ENCODE assay signal across 14 cellular contexts in genomic region chr6:73180076-73180717, GRCh38. TPM values are rescaled to one million over a fixed set of nuclear protein-coding genes. Genes with fewer than 3 reads are reported as not detected.
DNase-seq lines count a peak whose midpoint lies in the region; ATAC-seq and TF ChIP-seq lines count a peak whose summit lies in the region.
"Had no signal": no experiment of that assay in that cellular context is flagged by ENCODE, and none has a peak within 500 bp of the region (broad histone marks: within the 10 kb centered on the region; RNA-seq: fewer than 3 reads in every experiment).

No MANE protein-coding gene starts in this region.

- no peaks in the 10 kb centered on the region for H3K27me3 ChIP-seq in breast epithelium
- H3K27me3 ChIP-seq in Panc1 (ENCODE audit: control insufficient read depth, insufficient read depth, low read length): no peaks in the 10 kb centered on the region
- H3K27me3 ChIP-seq in thoracic aorta (replicated peaks; ENCODE audit: insufficient read depth): no peaks in the 10 kb centered on the region
- H3K27me3 ChIP-seq: spleen had no signal

- intact Hi-C loops in MCF 10A (cut with micrococcal nuclease) (loop anchor here (2.0 to 10.0 kb wide), 4 partner anchors 147 to 1645 kb away; no protein-coding TSS in a partner anchor), breast epithelium (cut with DNase I; ENCODE audit: low total_unique reads) (no loop called here), Panc1 (cut with micrococcal nuclease; ENCODE audit: unreplicated experiment) (loop anchor here (2.0 to 10.0 kb wide), 2 partner anchors 145 to 563 kb away; no protein-coding TSS in a partner anchor), left colon (cut with DNase I, micrococcal nuclease) (no loop called here)

- no peaks in the 10 kb centered on the region for H3K36me3 ChIP-seq in breast epithelium
- H3K36me3 ChIP-seq in Panc1 (ENCODE audit: control insufficient read depth, insufficient read depth, low read length): no peaks in the 10 kb centered on the region
- H3K36me3 ChIP-seq in thoracic aorta: no peaks in the 10 kb centered on the region
- H3K36me3 ChIP-seq: spleen had no signal

- CTCF ChIA-PET in MCF 10A (lab: Yijun Ruan, JAX) (interaction anchor here (0.7 to 4.6 kb wide), 12 partner anchors 9 to 771 kb away, joined by 3 to 68 read pairs (median 4); no protein-coding TSS in a partner anchor), Panc1 (lab: Charles Lee) (interaction anchor here (1.6 kb wide), 1 partner anchor 564 kb away, joined by 4 read pairs; no protein-coding TSS in a partner anchor)

- no peak for TF ChIP-seq CTCF in MCF 10A (IDR thresholded peaks at IDR 0.05; ENCODE audit: unreplicated experiment)
- TF ChIP-seq CTCF in breast epithelium (IDR thresholded peaks at IDR 0.05): no peak
- TF ChIP-seq CTCF in Panc1 (IDR thresholded peaks at IDR 0.05): no peak
- TF ChIP-seq CTCF in thoracic aorta (IDR thresholded peaks at IDR 0.05): no peak

- BruUV-seq in MCF 10A (replicated peaks; lab: Mats Ljungman, UMichigan) (no TSS peak), Panc1 (replicated peaks; lab: Mats Ljungman, UMichigan) (no TSS peak)

- no peak overlapping the region for H3K27ac ChIP-seq in breast epithelium
- no peak overlapping the region for H3K27ac ChIP-seq in Panc1 (ENCODE audit: low read length)
- H3K27ac ChIP-seq in thoracic aorta: no peak overlapping the region

- POLR2A ChIA-PET in MCF 10A (lab: Yijun Ruan, JAX): interaction anchor here (0.7 kb wide), 1 partner anchor 565 kb away, joined by 3 read pairs; no protein-coding TSS in a partner anchor
- POLR2A ChIA-PET in Panc1 (lab: Charles Lee): no interaction called here

- peak overlapping the region; percentile 51 for H3K4me3 Mint-ChIP-seq in MCF 10A (ENCODE audit: unreplicated experiment)
- H3K4me3 Mint-ChIP-seq: activated CD4-positive, alpha-beta T cell treated with anti-CD3 and anti-CD28 coated beads, Interleukin-2, amount 10 ng/mL, durations not matched to agents 24 days and 14 days had no signal

- H3K36me3 Mint-ChIP-seq in MCF 10A (ENCODE audit: insufficient read depth, unreplicated experiment): no peaks in the 10 kb centered on the region
- H3K36me3 Mint-ChIP-seq: naive thymus-derived CD4-positive, alpha-beta T cell had no signal

- ATAC-seq in Panc1: 0 out of 2 replicates have a peak, but pooled peaks have one; percentile 6
- no peak for ATAC-seq in thoracic aorta (ENCODE audit: insufficient number of reproducible peaks, low FRiP score, low read depth)
- no peak for ATAC-seq in left colon
- ATAC-seq in HG02798 (IDR thresholded peaks at IDR 0.05; ENCODE audit: poor library complexity, unreplicated experiment): no peak

- no peaks in the 10 kb centered on the region for H3K9me3 ChIP-seq in breast epithelium
- H3K9me3 ChIP-seq in Panc1 (ENCODE audit: control insufficient read depth, insufficient read depth, low read depth, low read length): no peaks in the 10 kb centered on the region
- no peaks in the 10 kb centered on the region for H3K9me3 ChIP-seq in thoracic aorta
- H3K9me3 ChIP-seq: spleen had no signal

- H3K27ac Mint-ChIP-seq in MCF 10A (ENCODE audit: low read depth, unreplicated experiment): no peak overlapping the region
- H3K27ac Mint-ChIP-seq: activated CD4-positive, alpha-beta T cell treated with anti-CD3 and anti-CD28 coated beads, Interleukin-2, amount 10 ng/mL, durations not matched to agents 24 days and 14 days had no signal

- H3K9me3 Mint-ChIP-seq in MCF 10A (ENCODE audit: unreplicated experiment): no peaks in the 10 kb centered on the region
- H3K9me3 Mint-ChIP-seq: activated CD4-positive, alpha-beta T cell treated with anti-CD3 and anti-CD28 coated beads, Interleukin-2, amount 10 ng/mL, durations not matched to agents 24 days and 14 days; naive thymus-derived CD4-positive, alpha-beta T cell had no signal

- no peaks in the 10 kb centered on the region for H3K27me3 Mint-ChIP-seq in MCF 10A (ENCODE audit: insufficient read depth, unreplicated experiment)
- H3K27me3 Mint-ChIP-seq: activated CD4-positive, alpha-beta T cell treated with anti-CD3 and anti-CD28 coated beads, Interleukin-2, amount 10 ng/mL, durations not matched to agents 24 days and 14 days; naive thymus-derived CD4-positive, alpha-beta T cell had no signal

- no peaks in the 10 kb centered on the region for H3K4me1 ChIP-seq in breast epithelium
- H3K4me1 ChIP-seq in Panc1 (ENCODE audit: control insufficient read depth, insufficient read depth, low read length): peaks cover 4% of the 10 kb centered on the region; the same call in 1 of the 2 replicates
- no peaks in the 10 kb centered on the region for H3K4me1 ChIP-seq in thoracic aorta (ENCODE audit: control insufficient read depth in 1 of 2, low read depth in 2 of 2)

- in situ Hi-C loops in Panc1 (cut with HindIII; ENCODE audit: low pct_unique_long_range_greater_than_20kb, low sequenced_read_pairs): no loop called here

- H3K4me3 ChIP-seq in breast epithelium: no peak overlapping the region
- H3K4me3 ChIP-seq in Panc1 (ENCODE audit: low read depth in 2 of 2, low read length in 2 of 2): no peak overlapping the region
- H3K4me3 ChIP-seq in thoracic aorta: peak overlapping the region; percentile 66

- no peak for TF ChIP-seq POLR2A in breast epithelium (IDR thresholded peaks at IDR 0.05)

- peak; percentile 18 for DNase-seq in MCF 10A (ENCODE audit: unreplicated experiment)
- no peak for DNase-seq in breast epithelium (ENCODE audit: low spot score in 2 of 2)
- DNase-seq in Panc1 (ENCODE audit: low read depth, low spot score): no peak
- DNase-seq in fibroblast of peridontal ligament (ENCODE audit: extremely low read depth): peak; percentile 10
- no peak for DNase-seq in thoracic aorta (ENCODE audit: low spot score)
- no peak for DNase-seq in left colon
- no peak for DNase-seq in NCI-H1694 treated with DMSO at 0.1 percent for 48 hours (lab: John Stamatoyannopoulos, UW)
- DNase-seq: activated effector memory CD4-positive, alpha-beta T cell treated with Interleukin-2 at 50 U/mL for 16 hours; islet precursor cell; spleen had no signal

- no peaks in the 10 kb centered on the region for H3K4me1 Mint-ChIP-seq in MCF 10A (ENCODE audit: insufficient read depth, unreplicated experiment)

RNA-seq across cellular contexts. Expression of gene KHDC1L, which starts 45.1 kb away (rescaled TPM):
- total RNA-seq in MCF 10A (2022): not detected in 2 replicates
- total RNA-seq in breast epithelium: not detected
- not detected for total RNA-seq in Panc1 (2021; ENCODE audit: unreplicated experiment)
- not detected for polyA plus RNA-seq in Panc1 (2012; ENCODE audit: insufficient read length)
- total RNA-seq in thoracic aorta: not detected
- total RNA-seq in left colon: not detected
- total RNA-seq: activated CD4-positive, alpha-beta T cell treated with anti-CD3 and anti-CD28 coated beads, Interleukin-2, amount 10 ng/mL, durations not matched to agents 24 days and 14 days; naive thymus-derived CD4-positive, alpha-beta T cell; spleen; urinary bladder had no signal
- polyA plus RNA-seq: naive thymus-derived CD4-positive, alpha-beta T cell; spleen; urinary bladder had no signal

Comparison
In these comparisons a context has a peak if more than half of its experiments do, and no peak if none do; other contexts are left out.
1. DNase-seq: peak in MCF 10A (single experiment) and fibroblast of peridontal ligament (single experiment); none in breast epithelium (0 of 2), Panc1 (single experiment), thoracic aorta (single experiment), left colon (0 of 2) and NCI-H1694 treated with DMSO at 0.1 percent for 48 hours (single experiment).
2. intact Hi-C loops: an anchor here in MCF 10A (2.0 to 10.0 kb wide) and Panc1 (2.0 to 10.0 kb wide); none called in breast epithelium and left colon.